ENCODE assay signal across 9 cellular contexts in genomic region chr19:18470153-18470552, GRCh38. TPM values are rescaled to one million over a fixed set of nuclear protein-coding genes. Genes with fewer than 3 reads are reported as not detected.
DNase-seq lines count a peak whose midpoint lies in the region; ATAC-seq and TF ChIP-seq lines count a peak whose summit lies in the region.
"Had no signal": no experiment of that assay in that cellular context is flagged by ENCODE, and none has a peak within 500 bp of the region (broad histone marks: within the 10 kb centered on the region; RNA-seq: fewer than 3 reads in every experiment).

No MANE protein-coding gene starts in this region.

- intact Hi-C loops in MCF 10A (cut with micrococcal nuclease) (loop anchor here (1.0 to 10.0 kb wide), 2 partner anchors 51 to 205 kb away; no protein-coding TSS in a partner anchor), breast epithelium (cut with DNase I; ENCODE audit: low total_unique reads) (no loop called here), left cardiac atrium (cut with DNase I) (loop anchor here in 1 of 2 donors (5.0 kb wide), 1 partner anchor 37 kb away; no protein-coding TSS in a partner anchor)

- H3K4me1 ChIP-seq in breast epithelium: peaks cover 4 to 11% of the 10 kb centered on the region in 2 donors
- H3K4me1 ChIP-seq in SK-N-SH (ENCODE audit: control insufficient read depth in 1 of 2, insufficient read depth in 2 of 2, low read depth in 1 of 2, low read length in 1 of 2): peaks cover 0 to 5% of the 10 kb centered on the region in 2 experiments; a peak in 1 of 4 replicates
- H3K4me1 ChIP-seq in tibial nerve: peaks cover 0 to 68% (median 26%) of the 10 kb centered on the region in 4 donors

- H3K9me2 ChIP-seq in SK-N-SH: no peaks in the 10 kb centered on the region

- no peaks in the 10 kb centered on the region for H3K27me3 ChIP-seq in breast epithelium
- no peaks in the 10 kb centered on the region for H3K27me3 ChIP-seq in SK-N-SH (ENCODE audit: insufficient read depth)
- H3K27me3 ChIP-seq in tibial nerve: no peaks in the 10 kb centered on the region

- BruUV-seq in MCF 10A (replicated peaks; lab: Mats Ljungman, UMichigan): no TSS peak

- H3K27ac ChIP-seq in breast epithelium: peak overlapping the region in 1 of 2 donors; percentile 94
- H3K27ac ChIP-seq in SK-N-SH (ENCODE audit: low read depth in 2 of 2, low read length in 1 of 2): no peak overlapping the region
- H3K27ac ChIP-seq in tibial nerve: peak overlapping the region in 2 of 4 donors; percentile 32

- H3K4me3 Mint-ChIP-seq in MCF 10A (ENCODE audit: unreplicated experiment): no peak overlapping the region
- H3K4me3 Mint-ChIP-seq: T-helper 1 cell treated with Interleukin-12 subunit alpha and Interleukin-12 subunit beta and Interleukin-4 antibody, amounts not matched to agents 30 μg/mL and 1 μg/mL, for 36 hours had no signal

- H2AFZ ChIP-seq in SK-N-SH (ENCODE audit: low read depth): no peak overlapping the region

- TF ChIP-seq CTCF in MCF 10A (IDR thresholded peaks at IDR 0.05; ENCODE audit: unreplicated experiment) (peak; percentile 33), breast epithelium (IDR thresholded peaks at IDR 0.05) (no peak), SK-N-SH (IDR thresholded peaks at IDR 0.05) (peak; percentile 54), tibial nerve (IDR thresholded peaks at IDR 0.05) (peak; percentile 20 to 46 (median 29))

- peaks cover 5% of the 10 kb centered on the region for H3F3A ChIP-seq in SK-N-SH (replicated peaks; ENCODE audit: insufficient read depth)

- POLR2A ChIA-PET in MCF 10A (lab: Yijun Ruan, JAX): no interaction called here
- POLR2A ChIA-PET in SK-N-SH (lab: Yijun Ruan, JAX): no interaction called here

- peaks cover 35% of the 10 kb centered on the region for H3K79me2 ChIP-seq in SK-N-SH (ENCODE audit: insufficient read depth)

- H3K27ac Mint-ChIP-seq in MCF 10A (ENCODE audit: low read depth, unreplicated experiment): no peak overlapping the region

- peak; percentile 17 to 28 for ATAC-seq in left cardiac atrium
- ATAC-seq in GM18867 (IDR thresholded peaks at IDR 0.05; ENCODE audit: unreplicated experiment): no peak

- H3K9me3 ChIP-seq in breast epithelium (no peaks in the 10 kb centered on the region), SK-N-SH (no peaks in the 10 kb centered on the region), tibial nerve (no peaks in the 10 kb centered on the region)

- H3K4me2 ChIP-seq in SK-N-SH: no peak overlapping the region

- H4K20me1 ChIP-seq in SK-N-SH (ENCODE audit: insufficient read depth): peaks cover 51% of the 10 kb centered on the region

- TF ChIP-seq POLR2A in breast epithelium (IDR thresholded peaks at IDR 0.05): no peak
- no peak for TF ChIP-seq POLR2A in tibial nerve (IDR thresholded peaks at IDR 0.05)

- DNase-seq in MCF 10A (ENCODE audit: unreplicated experiment): peak; percentile 31
- DNase-seq in breast epithelium (ENCODE audit: low spot score in 2 of 2): no peak
- peak; percentile 75 for DNase-seq in SK-N-SH
- no peak for DNase-seq in left cardiac atrium
- DNase-seq in tibial nerve (ENCODE audit: low spot score in 2 of 2): no peak
- DNase-seq in stimulated activated naive CD4-positive, alpha-beta T cell (lab: John Stamatoyannopoulos, UW): no peak
- DNase-seq in activated gamma-delta T cell (lab: John Stamatoyannopoulos, UW): no peak

- no peaks in the 10 kb centered on the region for H3K9me3 Mint-ChIP-seq in MCF 10A (ENCODE audit: unreplicated experiment)
- H3K9me3 Mint-ChIP-seq: T-helper 1 cell treated with Interleukin-12 subunit alpha and Interleukin-12 subunit beta and Interleukin-4 antibody, amounts not matched to agents 30 μg/mL and 1 μg/mL, for 36 hours had no signal

- 100% methylated on average over 1 of the region's 5 CpGs for WGBS in SK-N-SH (ENCODE audit: low lambda C conversion rate)
- 59 to 69% methylated on average over 5 of the region's 5 CpGs for WGBS in tibial nerve, 2 donors

- peaks cover 22% of the 10 kb centered on the region for H3K4me1 Mint-ChIP-seq in MCF 10A (ENCODE audit: insufficient read depth, unreplicated experiment)

- no peak overlapping the region for H3K4me3 ChIP-seq in breast epithelium
- H3K4me3 ChIP-seq in SK-N-SH (ENCODE audit: low read depth in 2 of 2, low read length in 1 of 2): no peak overlapping the region
- H3K4me3 ChIP-seq in tibial nerve: no peak overlapping the region

- peaks cover 6% of the 10 kb centered on the region for H3K36me3 Mint-ChIP-seq in MCF 10A (ENCODE audit: insufficient read depth, unreplicated experiment)

- peak; percentile 66 for TF ChIP-seq RAD21 in SK-N-SH (IDR thresholded peaks at IDR 0.05; ENCODE audit: low read length)

- TF ChIP-seq EP300 in SK-N-SH (IDR thresholded peaks at IDR 0.05; ENCODE audit: borderline replicate concordance in 1 of 2, low read depth in 1 of 2, low read length in 1 of 2): no peak
- TF ChIP-seq EP300 in tibial nerve (IDR thresholded peaks at IDR 0.05): no peak

- CTCF ChIA-PET in MCF 10A (lab: Yijun Ruan, JAX) (interaction anchor here (0.6 to 3.7 kb wide), 20 partner anchors 8 to 1026 kb away, joined by 3 to 24 read pairs (median 4); partner anchors contain the start of gene ELL), SK-N-SH (lab: Yijun Ruan, JAX) (interaction anchor here (0.6 to 6.5 kb wide), 32 partner anchors 10 to 206 kb away, joined by 3 to 63 read pairs (median 4); partner anchors contain the start of genes ELL, FKBP8, REX1BD and SSBP4)

- no peaks in the 10 kb centered on the region for H3K27me3 Mint-ChIP-seq in MCF 10A (ENCODE audit: insufficient read depth, unreplicated experiment)

- H3K9ac ChIP-seq in SK-N-SH: no peak overlapping the region

- H3K36me3 ChIP-seq in breast epithelium (no peaks in the 10 kb centered on the region), SK-N-SH (replicated peaks in 1 of 2; ENCODE audit: control insufficient read depth in 1 of 2, insufficient read depth in 2 of 2, low read length in 1 of 2) (no peaks in the 10 kb centered on the region), tibial nerve (peaks cover 0 to 20% (median 0%) of the 10 kb centered on the region in 3 donors)

TF ChIP-seq in SK-N-SH, 30 proteins besides CTCF, POLR2A, EP300 and RAD21:
- TF ChIP-seq IRF3 (IDR thresholded peaks at IDR 0.05; ENCODE audit: low read depth, low read length): no peak
- peak; percentile 78 for TF ChIP-seq NFIC (IDR thresholded peaks at IDR 0.05; ENCODE audit: borderline replicate concordance)
- peak; percentile 47 for TF ChIP-seq SMC3 (IDR thresholded peaks at IDR 0.05; ENCODE audit: low read depth, low read length)
- TF ChIP-seq MEF2A (IDR thresholded peaks at IDR 0.05; ENCODE audit: borderline replicate concordance, low read depth): no peak
- no peak for TF ChIP-seq POLR2AphosphoS5 (IDR thresholded peaks at IDR 0.05; ENCODE audit: low read depth, low read length)
- no peak for TF ChIP-seq USF2 (IDR thresholded peaks at IDR 0.05; ENCODE audit: borderline replicate concordance, low read depth, low read length)
- no peak for TF ChIP-seq YY1 (IDR thresholded peaks at IDR 0.05; ENCODE audit: low read depth)
- no peak for TF ChIP-seq JUND (IDR thresholded peaks at IDR 0.05)
- no peak for TF ChIP-seq RXRA (IDR thresholded peaks at IDR 0.05; ENCODE audit: borderline replicate concordance, low read depth)

RNA-seq across cellular contexts. Expression of gene ISYNA1, which starts 32.2 kb away (rescaled TPM):
- total RNA-seq in MCF 10A (2022) (6.8 and 7.7 TPM in 2 replicates), breast epithelium (10 to 100 TPM in 2 of 3 donors, 1 to 10 TPM in 1; 7.4 to 42.9 (median 40.2) TPM), left cardiac atrium (10 to 100 TPM; 29.2 to 44.6 TPM), tibial nerve (10 to 100 TPM; 43.5 to 82.2 (median 52.4) TPM)
- polyA plus RNA-seq in SK-N-SH (2012; rRNA removed): 48.0 and 49.4 TPM in 2 replicates
- 10.9 and 17.3 TPM in 2 replicates for polyA plus RNA-seq in SK-N-SH (2012; cell fraction: cytosol; rRNA removed)
- polyA plus RNA-seq in SK-N-SH (2012; cell fraction: nucleus; rRNA removed): 216 and 280 TPM in 2 replicates

RNA-seq across cellular contexts. Expression of gene SSBP4, which starts 51.0 kb away (rescaled TPM):
- total RNA-seq in MCF 10A (2022) (22.3 and 26.3 TPM in 2 replicates), breast epithelium (10 to 100 TPM; 29.4 to 71.8 (median 46.7) TPM), left cardiac atrium (10 to 100 TPM; 37.4 to 49.3 TPM), tibial nerve (100 to 1,000 TPM in 1 of 4 donors, 10 to 100 TPM in 3; 67.4 to 172 (median 84.2) TPM)
- 22.5 and 24.9 TPM in 2 replicates for polyA plus RNA-seq in SK-N-SH (2012; rRNA removed)
- 12.4 and 23.4 TPM in 2 replicates for polyA plus RNA-seq in SK-N-SH (2012; cell fraction: cytosol; rRNA removed)
- polyA plus RNA-seq in SK-N-SH (2012; cell fraction: nucleus; rRNA removed): 89.0 and 178 TPM in 2 replicates

RNA-seq across cellular contexts. Expression of gene ELL, which starts 51.7 kb away (rescaled TPM):
- total RNA-seq in MCF 10A (2022) (20.8 and 22.4 TPM in 2 replicates), breast epithelium (10 to 100 TPM; 13.0 to 22.3 (median 15.7) TPM), left cardiac atrium (10 to 100 TPM; 10.8 to 18.7 TPM), tibial nerve (10 to 100 TPM; 13.8 to 45.9 (median 26.0) TPM)
- 3.6 and 7.4 TPM in 2 replicates for polyA plus RNA-seq in SK-N-SH (2012; rRNA removed)
- polyA plus RNA-seq in SK-N-SH (2012; cell fraction: cytosol; rRNA removed): 2.6 and 4.0 TPM in 2 replicates
- polyA plus RNA-seq in SK-N-SH (2012; cell fraction: nucleus; rRNA removed): 13.5 and 16.6 TPM in 2 replicates

Comparison
In these comparisons a context has a peak if more than half of its experiments do, and no peak if none do; other contexts are left out.
1. DNase-seq: peak in MCF 10A (single experiment) and SK-N-SH (single experiment); none in breast epithelium (0 of 2), left cardiac atrium (single experiment), tibial nerve (0 of 2), stimulated activated naive CD4-positive, alpha-beta T cell (0 of 6) and activated gamma-delta T cell (single experiment).
2. CTCF ChIP-seq: peak in MCF 10A (single experiment), SK-N-SH (single experiment) and tibial nerve (5 of 5); none in breast epithelium (0 of 3).